ENCODE assay signal across 18 cellular contexts in the genomic region with DNA sequence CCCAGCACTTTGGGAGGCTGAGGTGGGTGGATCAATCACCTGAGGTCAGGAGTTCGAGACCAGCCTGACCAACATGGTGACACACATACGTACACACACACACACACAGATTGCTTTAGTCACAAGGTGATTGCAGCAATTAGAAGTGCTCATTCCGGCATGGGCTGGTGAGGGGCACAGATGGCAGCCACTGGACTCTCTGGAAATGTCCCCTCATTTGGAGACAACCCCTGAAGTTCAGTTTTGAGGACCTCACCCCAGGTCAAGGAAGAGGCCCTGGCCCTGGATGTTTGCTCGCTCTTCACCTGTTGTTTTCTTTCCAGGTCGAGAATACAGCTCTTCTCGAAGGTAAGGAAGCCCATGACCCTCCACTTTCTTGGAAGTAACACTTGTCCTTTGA. TPM values are rescaled to one million over a fixed set of nuclear protein-coding genes. Genes with fewer than 3 reads are reported as not detected.
DNase-seq lines count a peak whose midpoint lies in the region; ATAC-seq and TF ChIP-seq lines count a peak whose summit lies in the region.
"Had no signal": no experiment of that assay in that cellular context is flagged by ENCODE, and none has a peak within 500 bp of the region (broad histone marks: within the 10 kb centered on the region; RNA-seq: fewer than 3 reads in every experiment).

No MANE protein-coding gene starts in this region.

- peaks cover 30% of the 10 kb centered on the region for H3K79me2 ChIP-seq in OCI-LY7 (ENCODE audit: insufficient read depth, low read depth, low read length)

- POLR2A ChIA-PET in OCI-LY7 (lab: Charles Lee) = no interaction called here

- peaks cover 3% of the 10 kb centered on the region; the same call in 1 of the 2 replicates for H4K20me1 ChIP-seq in OCI-LY7 (ENCODE audit: insufficient read depth, low read length)

- ATAC-seq in SK-N-SH treated with all-trans-retinoic acid at 6 μM for 48 hours = no peak
- no peak for ATAC-seq in HG03565 (IDR thresholded peaks at IDR 0.05; ENCODE audit: unreplicated experiment)

- no peak overlapping the region for H2AFZ ChIP-seq in OCI-LY7 (ENCODE audit: low read length)
- H2AFZ ChIP-seq: GM23248 had no signal

- BruUV-seq in OCI-LY7 (replicated peaks; lab: Mats Ljungman, UMichigan) = no TSS peak

- H3K36me3 ChIP-seq in OCI-LY7 (ENCODE audit: insufficient read depth, low read length) = peaks cover 95% of the 10 kb centered on the region
- H3K36me3 ChIP-seq in esophagus squamous epithelium = peaks cover 23 to 72% (median 47%) of the 10 kb centered on the region in 3 donors
- H3K36me3 ChIP-seq in effector memory CD4-positive, alpha-beta T cell (ENCODE audit: control insufficient read depth, insufficient read depth, low read length) = peaks cover 58% of the 10 kb centered on the region

- CTCF ChIA-PET in OCI-LY7 (lab: Charles Lee; ENCODE audit: unreplicated experiment) = no interaction called here

- 71 to 94% methylated on average over 3 of the region's 6 CpGs for WGBS in esophagus squamous epithelium, 2 donors

- peak overlapping the region; percentile 88 for H3K27ac ChIP-seq in OCI-LY7 (ENCODE audit: low read depth, low read length, poor library complexity, severe bottlenecking)
- H3K27ac ChIP-seq in esophagus squamous epithelium = peak overlapping the region; percentile 58 to 95 (median 72)
- no peak overlapping the region for H3K27ac ChIP-seq in effector memory CD4-positive, alpha-beta T cell (ENCODE audit: insufficient read depth, low read length, poor library complexity, severe bottlenecking)
- H3K27ac ChIP-seq: GM23248, KMS-11 had no signal

- H3K9me2 ChIP-seq in OCI-LY7 (ENCODE audit: insufficient read depth, low read length) = no peaks in the 10 kb centered on the region

- DNase-seq in OCI-LY7 (ENCODE audit: low spot score) (no peak), esophagus squamous epithelium (lab: John Stamatoyannopoulos, UW) (no peak), NCI-H187 (lab: John Stamatoyannopoulos, UW) (no peak)
- no peak for DNase-seq in effector memory CD4-positive, alpha-beta T cell
- DNase-seq: EL, GM23248, HFFc6, MM.1S, NCI-H1105, NCI-H1930, NCI-H2171 treated with DMSO at 0.1 percent for 48 hours, NCI-H82, SW 1271 had no signal

- TF ChIP-seq CTCF in OCI-LY7 (conservative IDR thresholded peaks at IDR 0.05; ENCODE audit: low read length) (no peak), esophagus squamous epithelium (IDR thresholded peaks at IDR 0.05) (no peak)

- TF ChIP-seq POLR2A in GM19193 (IDR thresholded peaks at IDR 0.05; ENCODE audit: extremely low read depth, insufficient read depth, insufficient read length) = peak; percentile 24
- TF ChIP-seq POLR2A in esophagus squamous epithelium (IDR thresholded peaks at IDR 0.05) = no peak

- H3K4me1 ChIP-seq in OCI-LY7 (ENCODE audit: insufficient read depth, low read length, poor library complexity, severe bottlenecking) = peaks cover 47% of the 10 kb centered on the region
- H3K4me1 ChIP-seq in esophagus squamous epithelium = peaks cover 32 to 83% (median 53%) of the 10 kb centered on the region in 3 donors
- no peaks in the 10 kb centered on the region for H3K4me1 ChIP-seq in effector memory CD4-positive, alpha-beta T cell (ENCODE audit: control insufficient read depth, insufficient read depth, low read length, poor library complexity, severe bottlenecking)

- H3K9me3 ChIP-seq in OCI-LY7 (ENCODE audit: low read length) (no peaks in the 10 kb centered on the region), esophagus squamous epithelium (no peaks in the 10 kb centered on the region)
- no peaks in the 10 kb centered on the region for H3K9me3 ChIP-seq in effector memory CD4-positive, alpha-beta T cell (ENCODE audit: control insufficient read depth, low read length)
- H3K9me3 ChIP-seq: BLaER1 treated with 17β-estradiol and CSF1 and Interleukin-3, amounts not matched to agents 10 nM and 100 nM had no signal

- intact Hi-C loops in OCI-LY7 (cut with micrococcal nuclease; ENCODE audit: unreplicated experiment) = no loop called here
- intact Hi-C loops in esophagus squamous epithelium (cut with DNase I) = no loop called here

- H3K4me3 ChIP-seq in OCI-LY7 (ENCODE audit: low read depth, low read length, poor library complexity, severe bottlenecking) (no peak overlapping the region), esophagus squamous epithelium (no peak overlapping the region)
- no peak overlapping the region for H3K4me3 ChIP-seq in effector memory CD4-positive, alpha-beta T cell (ENCODE audit: insufficient read depth, low read depth, low read length, poor library complexity, severe bottlenecking)
- H3K4me3 ChIP-seq: BLaER1 treated with 17β-estradiol and CSF1 and Interleukin-3, amounts not matched to agents 10 nM and 100 nM; GM23248 had no signal

- peak overlapping the region; percentile 100; the same call in 1 of the 2 replicates for H3K4me2 ChIP-seq in OCI-LY7 (ENCODE audit: low read length)
- H3K4me2 ChIP-seq: BLaER1 treated with 17β-estradiol and CSF1 and Interleukin-3, amounts not matched to agents 10 nM and 100 nM; KMS-11 had no signal

- no peaks in the 10 kb centered on the region for H3K27me3 ChIP-seq in esophagus squamous epithelium
- no peaks in the 10 kb centered on the region for H3K27me3 ChIP-seq in effector memory CD4-positive, alpha-beta T cell (replicated peaks; ENCODE audit: control insufficient read depth, insufficient read depth, low read length, poor library complexity, severe bottlenecking)
- H3K27me3 ChIP-seq: BLaER1 treated with 17β-estradiol and CSF1 and Interleukin-3, amounts not matched to agents 10 nM and 100 nM had no signal

TF ChIP-seq in SK-N-SH treated with all-trans-retinoic acid at 6 μM for 48 hours, 23 proteins besides CTCF, POLR2A, EP300 and RAD21 (continues in another document):
- TF ChIP-seq RARB (CRISPR knock-in tag; IDR thresholded peaks at IDR 0.05) (no peak), ZNF70 (CRISPR knock-in tag; IDR thresholded peaks at IDR 0.05) (no peak), OSR1 (CRISPR knock-in tag; IDR thresholded peaks at IDR 0.05) (no peak), ISL1 (CRISPR knock-in tag; IDR thresholded peaks at IDR 0.05) (no peak), CSDC2 (CRISPR knock-in tag; IDR thresholded peaks at IDR 0.05) (no peak), GLIS3 (CRISPR knock-in tag; IDR thresholded peaks at IDR 0.05) (no peak), ARNTL (CRISPR knock-in tag; IDR thresholded peaks at IDR 0.05; ENCODE audit: borderline replicate concordance, low read depth) (no peak), ESRRG (CRISPR knock-in tag; IDR thresholded peaks at IDR 0.05) (no peak), ZNF565 (CRISPR knock-in tag; conservative IDR thresholded peaks at IDR 0.05; ENCODE audit: low read depth) (no peak), SNAI2 (CRISPR knock-in tag; IDR thresholded peaks at IDR 0.05) (no peak), ZC3H10 (CRISPR knock-in tag; IDR thresholded peaks at IDR 0.05) (no peak), TCF4 (CRISPR knock-in tag; IDR thresholded peaks at IDR 0.05; ENCODE audit: borderline replicate concordance) (no peak), BACH2 (CRISPR knock-in tag; IDR thresholded peaks at IDR 0.05; ENCODE audit: borderline replicate concordance) (no peak), PPARA (CRISPR knock-in tag; IDR thresholded peaks at IDR 0.05; ENCODE audit: borderline replicate concordance) (no peak)
- TF ChIP-seq, protein P1, sequence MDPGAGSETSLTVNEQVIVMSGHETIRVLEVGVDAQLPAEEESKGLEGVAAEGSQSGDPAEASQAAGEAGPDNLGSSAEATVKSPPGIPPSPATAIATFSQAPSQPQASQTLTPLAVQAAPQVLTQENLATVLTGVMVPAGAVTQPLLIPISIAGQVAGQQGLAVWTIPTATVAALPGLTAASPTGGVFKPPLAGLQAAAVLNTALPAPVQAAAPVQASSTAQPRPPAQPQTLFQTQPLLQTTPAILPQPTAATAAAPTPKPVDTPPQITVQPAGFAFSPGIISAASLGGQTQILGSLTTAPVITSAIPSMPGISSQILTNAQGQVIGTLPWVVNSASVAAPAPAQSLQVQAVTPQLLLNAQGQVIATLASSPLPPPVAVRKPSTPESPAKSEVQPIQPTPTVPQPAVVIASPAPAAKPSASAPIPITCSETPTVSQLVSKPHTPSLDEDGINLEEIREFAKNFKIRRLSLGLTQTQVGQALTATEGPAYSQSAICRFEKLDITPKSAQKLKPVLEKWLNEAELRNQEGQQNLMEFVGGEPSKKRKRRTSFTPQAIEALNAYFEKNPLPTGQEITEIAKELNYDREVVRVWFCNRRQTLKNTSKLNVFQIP (CRISPR knock-in tag; IDR thresholded peaks at IDR 0.05; ENCODE audit: borderline replicate concordance, low read depth) = no peak
- TF ChIP-seq, protein P2, sequence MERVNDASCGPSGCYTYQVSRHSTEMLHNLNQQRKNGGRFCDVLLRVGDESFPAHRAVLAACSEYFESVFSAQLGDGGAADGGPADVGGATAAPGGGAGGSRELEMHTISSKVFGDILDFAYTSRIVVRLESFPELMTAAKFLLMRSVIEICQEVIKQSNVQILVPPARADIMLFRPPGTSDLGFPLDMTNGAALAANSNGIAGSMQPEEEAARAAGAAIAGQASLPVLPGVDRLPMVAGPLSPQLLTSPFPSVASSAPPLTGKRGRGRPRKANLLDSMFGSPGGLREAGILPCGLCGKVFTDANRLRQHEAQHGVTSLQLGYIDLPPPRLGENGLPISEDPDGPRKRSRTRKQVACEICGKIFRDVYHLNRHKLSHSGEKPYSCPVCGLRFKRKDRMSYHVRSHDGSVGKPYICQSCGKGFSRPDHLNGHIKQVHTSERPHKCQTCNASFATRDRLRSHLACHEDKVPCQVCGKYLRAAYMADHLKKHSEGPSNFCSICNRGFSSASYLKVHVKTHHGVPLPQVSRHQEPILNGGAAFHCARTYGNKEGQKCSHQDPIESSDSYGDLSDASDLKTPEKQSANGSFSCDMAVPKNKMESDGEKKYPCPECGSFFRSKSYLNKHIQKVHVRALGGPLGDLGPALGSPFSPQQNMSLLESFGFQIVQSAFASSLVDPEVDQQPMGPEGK (CRISPR knock-in tag; IDR thresholded peaks at IDR 0.05; ENCODE audit: borderline replicate concordance) = no peak

RNA-seq across cellular contexts. Expression of a gene that starts 6.1 kb away (rescaled TPM):
- total RNA-seq in OCI-LY7 (2014; rRNA removed; shearing (Covaris generic)) = 10.6 and 13.5 TPM in 2 replicates
- 31.4 and 31.6 TPM in 2 replicates for total RNA-seq in OCI-LY7 (2022)
- total RNA-seq in esophagus squamous epithelium = 10 to 100 TPM in 1 of 4 donors, 1 to 10 TPM in 3; 4.0 to 17.7 (median 4.5) TPM
- total RNA-seq: GM23248 had no signal

RNA-seq across cellular contexts. Expression of a gene that starts 8.8 kb away (rescaled TPM):
- 45.2 and 60.0 TPM in 2 replicates for total RNA-seq in OCI-LY7 (2014; rRNA removed; shearing (Covaris generic))
- total RNA-seq in OCI-LY7 (2022) (38.8 and 46.3 TPM in 2 replicates), esophagus squamous epithelium (10 to 100 TPM; 22.3 to 28.0 (median 25.4) TPM)

RNA-seq across cellular contexts. Expression of a gene that starts 22.8 kb away (rescaled TPM):
- total RNA-seq in OCI-LY7 (2014; rRNA removed; shearing (Covaris generic)) = 35.5 and 48.6 TPM in 2 replicates
- total RNA-seq in OCI-LY7 (2022) = 24.7 and 27.7 TPM in 2 replicates
- total RNA-seq in esophagus squamous epithelium = 10 to 100 TPM; 25.1 to 35.5 (median 30.8) TPM

RNA-seq across cellular contexts. Expression of a gene that starts 31.4 kb away (rescaled TPM):
- 142 and 152 TPM in 2 replicates for total RNA-seq in OCI-LY7 (2014; rRNA removed; shearing (Covaris generic))
- 166 and 181 TPM in 2 replicates for total RNA-seq in OCI-LY7 (2022)
- total RNA-seq in esophagus squamous epithelium = 100 to 1,000 TPM in 1 of 4 donors, 10 to 100 TPM in 3; 46.4 to 122 (median 64.0) TPM
